8 cellular contexts compared by ENCODE assay signal in the genomic region with DNA sequence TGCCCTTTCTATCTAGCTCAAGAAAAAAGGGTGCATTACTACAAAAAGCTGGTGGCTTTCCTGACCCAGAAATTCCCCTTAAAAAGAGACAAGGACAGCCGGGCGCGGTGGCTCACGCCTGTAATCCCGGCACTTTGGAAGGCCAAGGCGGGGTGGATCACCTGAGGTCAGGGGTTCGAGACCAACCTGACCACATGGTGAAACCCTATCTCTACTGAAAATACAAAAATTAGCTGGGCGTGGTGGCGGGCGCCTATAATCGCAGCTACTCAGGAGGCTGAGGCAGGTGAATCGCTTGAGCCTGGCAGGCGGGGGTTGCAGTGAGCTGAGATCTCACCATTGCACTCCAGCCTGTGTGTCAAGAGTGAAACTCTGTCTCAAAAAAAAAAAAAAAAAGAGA.
DNase-seq lines count a peak whose midpoint lies in the region; ATAC-seq, FAIRE-seq and TF ChIP-seq lines count a peak whose summit lies in the region.
"Not testable (repeated sequence)": the region's sequence is repeated elsewhere in the genome, so short reads cannot be mapped to it uniquely, and the experiment has no call there.

No MANE protein-coding gene starts in this region.

- H3K27me3 ChIP-seq in CD8-positive, alpha-beta T cell (ENCODE audit: insufficient read depth, low read length); astrocyte (ENCODE audit: insufficient read depth, low read length); kidney epithelial cell (ENCODE audit: control insufficient read depth, insufficient read depth, low read length); osteoblast (ENCODE audit: insufficient read depth, low read length); subcutaneous abdominal adipose tissue (ENCODE audit: control insufficient read depth in 5 of 5, insufficient read depth in 4 of 5, low read length in 5 of 5): not testable (repeated sequence)

- not testable (repeated sequence) for H3K27ac Mint-ChIP-seq in CD8-positive, alpha-beta T cell
- H3K27ac Mint-ChIP-seq in astrocyte (ENCODE audit: unreplicated experiment) = peak overlapping the region; percentile 92

- FAIRE-seq in astrocyte (lab: Jason Lieb, UNC) = not testable (repeated sequence)

- peak overlapping the region; percentile 52 for H3K4me3 ChIP-seq in CD8-positive, alpha-beta T cell (ENCODE audit: low read depth, low read length)
- H3K4me3 ChIP-seq in WI38 (ENCODE audit: low read depth, low read length) = 0 out of 2 replicates have a peak overlapping the region, but pooled peaks have one; percentile 3
- H3K4me3 ChIP-seq in astrocyte (ENCODE audit: insufficient read depth, low read depth, low read length) = peak overlapping the region; percentile 34
- H3K4me3 ChIP-seq in kidney epithelial cell (ENCODE audit: low read depth, low read length) = peak overlapping the region; percentile 33
- peak overlapping the region; percentile 65 for H3K4me3 ChIP-seq in osteoblast (ENCODE audit: insufficient read depth, low read length)
- peak overlapping the region in 4 of 5 donors; percentile 48 to 64 (median 55) for H3K4me3 ChIP-seq in subcutaneous abdominal adipose tissue (ENCODE audit: low read depth in 1 of 5, low read length in 5 of 5)

- not testable (repeated sequence) for TF ChIP-seq CTCF in CD8-positive, alpha-beta T cell (IDR thresholded peaks at IDR 0.05); WI38 (IDR thresholded peaks at IDR 0.05; ENCODE audit: low read depth, low read length); astrocyte (IDR thresholded peaks at IDR 0.05; ENCODE audit: insufficient read depth, low read depth, low read length); kidney epithelial cell (IDR thresholded peaks at IDR 0.05; ENCODE audit: insufficient read depth, low read length, poor library complexity, severe bottlenecking); osteoblast (IDR thresholded peaks at IDR 0.05; ENCODE audit: extremely low read depth, low read depth, low read length)

- POLR2A ChIA-PET in CD8-positive, alpha-beta T cell (lab: Charles Lee) = interaction anchor here (1.4 to 1.9 kb wide), 2 partner anchors 9 to 348 kb away, joined by 4 to 7 read pairs; no protein-coding TSS in a partner anchor

- H3K9me3 ChIP-seq in CD8-positive, alpha-beta T cell (ENCODE audit: low read length); KOPT-K1 (ENCODE audit: insufficient read depth, low read length, poor library complexity, severe bottlenecking); astrocyte (ENCODE audit: insufficient read depth, low read depth, low read length); osteoblast (ENCODE audit: low read depth, low read length); subcutaneous abdominal adipose tissue (ENCODE audit: control insufficient read depth in 5 of 5, low read length in 5 of 5): not testable (repeated sequence)

- not testable (repeated sequence) for H3K36me3 Mint-ChIP-seq in CD8-positive, alpha-beta T cell; astrocyte (ENCODE audit: low read depth, unreplicated experiment)

- H3K9ac ChIP-seq in astrocyte (ENCODE audit: low read length) (peak overlapping the region; percentile 64), subcutaneous abdominal adipose tissue (ENCODE audit: low read length in 5 of 5) (peak overlapping the region in 3 of 5 donors; percentile 57 to 73 (median 71))

- peak overlapping the region; percentile 89 for H3K4me3 Mint-ChIP-seq in CD8-positive, alpha-beta T cell
- peak overlapping the region; percentile 77 for H3K4me3 Mint-ChIP-seq in astrocyte (ENCODE audit: unreplicated experiment)

- H2AFZ ChIP-seq in astrocyte (ENCODE audit: low read depth, low read length) = peak overlapping the region; percentile 69
- H2AFZ ChIP-seq in osteoblast (ENCODE audit: low read length) = peak overlapping the region; percentile 76

- H4K20me1 ChIP-seq in astrocyte (ENCODE audit: insufficient read depth, low read length); osteoblast (ENCODE audit: insufficient read depth, low read length): not testable (repeated sequence)

- not testable (repeated sequence) for H3K9me3 Mint-ChIP-seq in CD8-positive, alpha-beta T cell; astrocyte (ENCODE audit: unreplicated experiment)

- not testable (repeated sequence) for H3K79me2 ChIP-seq in astrocyte (ENCODE audit: insufficient read depth, low read length); osteoblast (ENCODE audit: insufficient read depth, low read length)

- H3K4me1 ChIP-seq in CD8-positive, alpha-beta T cell (ENCODE audit: insufficient read depth, low read length) = peaks cover 17% of the 10 kb centered on the region
- H3K4me1 ChIP-seq in astrocyte (ENCODE audit: insufficient read depth, low read length) (peaks cover 14% of the 10 kb centered on the region), osteoblast (ENCODE audit: insufficient read depth, low read length) (peaks cover 20% of the 10 kb centered on the region), subcutaneous abdominal adipose tissue (ENCODE audit: control insufficient read depth in 5 of 5, insufficient read depth in 5 of 5, low read length in 5 of 5) (peaks cover 2 to 31% (median 25%) of the 10 kb centered on the region in 5 donors)

- DNase-seq in CD8-positive, alpha-beta T cell; astrocyte (ENCODE audit: low read depth); epithelial cell of prostate (ENCODE audit: low read depth, low spot score); kidney epithelial cell (ENCODE audit: low read depth); osteoblast (ENCODE audit: insufficient read length, low spot score, missing footprints): not testable (repeated sequence)

- H3K4me2 ChIP-seq in astrocyte (ENCODE audit: low read length) = peak overlapping the region; percentile 82
- peak overlapping the region; percentile 77 for H3K4me2 ChIP-seq in osteoblast (ENCODE audit: insufficient read depth, low read length)

- not testable (repeated sequence) for H3K36me3 ChIP-seq in CD8-positive, alpha-beta T cell (ENCODE audit: insufficient read depth, low read length); KOPT-K1 (ENCODE audit: insufficient read depth, low read length); astrocyte (ENCODE audit: insufficient read depth, low read length); kidney epithelial cell (ENCODE audit: control insufficient read depth, insufficient read depth, low read length); osteoblast (ENCODE audit: insufficient read depth, low read length); subcutaneous abdominal adipose tissue (ENCODE audit: control insufficient read depth in 5 of 5, insufficient read depth in 5 of 5, low read length in 5 of 5)

- CTCF ChIA-PET in CD8-positive, alpha-beta T cell (lab: Charles Lee) = interaction anchor here (1.0 to 1.3 kb wide), 2 partner anchors 61 to 87 kb away, joined by 4 read pairs; no protein-coding TSS in a partner anchor

- peak overlapping the region; percentile 49 for H3K27ac ChIP-seq in CD8-positive, alpha-beta T cell (ENCODE audit: low read depth, low read length)
- H3K27ac ChIP-seq in KOPT-K1 (ENCODE audit: low read depth, low read length, poor library complexity, severe bottlenecking) (peak overlapping the region; percentile 69), astrocyte (ENCODE audit: low read depth, low read length) (peak overlapping the region; percentile 73), epithelial cell of prostate (peak overlapping the region; percentile 84), osteoblast (ENCODE audit: low read depth, low read length) (peak overlapping the region; percentile 68), subcutaneous abdominal adipose tissue (ENCODE audit: low read depth, low read length) (peak overlapping the region; percentile 49)

- intact Hi-C loops in CD8-positive, alpha-beta T cell (cut with DNase I, micrococcal nuclease) = loop anchor here in 1 of 2 experiments (1.0 kb wide), 1 partner anchor 9 kb away; no protein-coding TSS in a partner anchor

- peaks cover 34% of the 10 kb centered on the region for H3K4me1 Mint-ChIP-seq in CD8-positive, alpha-beta T cell (ENCODE audit: low read depth)
- H3K4me1 Mint-ChIP-seq in astrocyte (ENCODE audit: low read depth, unreplicated experiment) = not testable (repeated sequence)

- not testable (repeated sequence) for ATAC-seq in CD8-positive, alpha-beta T cell

- H3K27me3 Mint-ChIP-seq in CD8-positive, alpha-beta T cell (ENCODE audit: low read depth); astrocyte (ENCODE audit: low read depth, unreplicated experiment): not testable (repeated sequence)

Comparison
In these comparisons a context has a peak if more than half of its experiments do, and no peak if none do; other contexts are left out.
1. H3K4me3 ChIP-seq: peak in every context shown above with its lines; median percentile 65 in osteoblast; 55 in subcutaneous abdominal adipose tissue; 52 in CD8-positive, alpha-beta T cell; 34 in astrocyte; 33 in kidney epithelial cell; 3 in WI38.